13 cellular contexts compared by ENCODE assay signal in the genomic region with DNA sequence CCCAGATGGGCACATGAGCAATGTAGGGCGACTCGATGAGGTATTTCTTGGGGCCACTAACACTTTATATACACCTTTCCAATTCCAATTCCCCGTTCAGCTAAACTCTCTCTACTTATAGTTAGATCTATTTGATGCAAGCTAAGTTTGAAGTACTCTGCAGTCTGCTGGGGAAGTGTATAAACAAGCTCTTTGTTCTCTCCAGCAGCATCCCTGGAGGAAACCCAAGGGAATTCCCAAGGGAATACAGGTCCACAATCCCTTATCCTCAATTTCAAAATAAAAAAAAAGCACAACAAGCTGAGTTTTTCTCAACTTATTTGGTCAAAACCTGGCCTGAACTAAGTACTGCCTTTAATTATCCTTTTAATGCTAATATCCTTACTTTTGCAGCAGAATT.
"Had no signal": no experiment of that assay in that cellular context is flagged by ENCODE, and none has a peak within 500 bp of the region (broad histone marks: within the 10 kb centered on the region; RNA-seq: fewer than 3 reads in every experiment).

No MANE protein-coding gene starts in this region.

- ATAC-seq: activated CD8-positive, alpha-beta T cell treated with anti-CD3 and anti-CD28 coated beads, Interleukin-2, amount 10 ng/mL, durations not matched to agents 7 days and 5 days; gastrocnemius medialis; right lobe of liver; stimulated activated effector memory CD8-positive, alpha-beta T cell treated with anti-CD3 and anti-CD28 coated beads, Interleukin-12 subunit alpha, Interleukin-12 subunit beta, amount 100 ng/mL, for 72 hours had no signal

- H3K4me3 ChIP-seq: gastrocnemius medialis, prostate gland, right lobe of liver, thyroid gland, uterus had no signal

- H3K27ac ChIP-seq: gastrocnemius medialis, prostate gland, right lobe of liver, thyroid gland, uterus had no signal

- H3K27me3 ChIP-seq: gastrocnemius medialis, right lobe of liver, thyroid gland, uterus had no signal

- DNase-seq: activated CD4-positive, alpha-beta T cell treated with anti-CD3 and anti-CD28 coated beads for 4 hours; activated CD8-positive, alpha-beta T cell treated with anti-CD3 and anti-CD28 coated beads, Interleukin-2, amount 10 ng/mL, durations not matched to agents 7 days and 5 days; activated naive CD4-positive, alpha-beta T cell treated with anti-CD3 and anti-CD28 coated beads for 36 hours; caudate nucleus; cortex of kidney; effector CD8-positive, alpha-beta T cell; gastrocnemius medialis; right lobe of liver; thyroid gland; uterus had no signal

- H3K9me3 Mint-ChIP-seq: stimulated activated effector memory CD8-positive, alpha-beta T cell treated with anti-CD3 and anti-CD28 coated beads, Interleukin-12 subunit alpha, Interleukin-12 subunit beta, amount 100 ng/mL, for 72 hours had no signal

- H3K9me3 ChIP-seq: gastrocnemius medialis, prostate gland, right lobe of liver, thyroid gland, uterus had no signal

- H3K4me3 Mint-ChIP-seq: activated CD8-positive, alpha-beta T cell treated with anti-CD3 and anti-CD28 coated beads, Interleukin-2, amount 10 ng/mL, durations not matched to agents 7 days and 5 days; activated naive CD4-positive, alpha-beta T cell treated with anti-CD3 and anti-CD28 coated beads for 36 hours; activated T-helper 1 cell treated with anti-CD3 and anti-CD28 coated beads, Interleukin-12 subunit alpha, Interleukin-12 subunit beta, Interleukin-2, Interleukin-4 antibody, amounts not matched to agents 30 ng/mL and 10 ng/mL and 1 ng/mL, durations not matched to agents 14 hours and 24 hours and 36 hours; stimulated activated effector memory CD8-positive, alpha-beta T cell treated with anti-CD3 and anti-CD28 coated beads, Interleukin-12 subunit alpha, Interleukin-12 subunit beta, amount 100 ng/mL, for 72 hours had no signal

- H3K36me3 Mint-ChIP-seq: stimulated activated effector memory CD8-positive, alpha-beta T cell treated with anti-CD3 and anti-CD28 coated beads, Interleukin-12 subunit alpha, Interleukin-12 subunit beta, amount 100 ng/mL, for 72 hours had no signal

- H3K36me3 ChIP-seq: gastrocnemius medialis, prostate gland, right lobe of liver, thyroid gland, uterus had no signal

- H3K27ac Mint-ChIP-seq: activated CD8-positive, alpha-beta T cell treated with anti-CD3 and anti-CD28 coated beads, Interleukin-2, amount 10 ng/mL, durations not matched to agents 7 days and 5 days; activated naive CD4-positive, alpha-beta T cell treated with anti-CD3 and anti-CD28 coated beads for 36 hours; activated T-helper 1 cell treated with anti-CD3 and anti-CD28 coated beads, Interleukin-12 subunit alpha, Interleukin-12 subunit beta, Interleukin-2, Interleukin-4 antibody, amounts not matched to agents 30 ng/mL and 10 ng/mL and 1 ng/mL, durations not matched to agents 14 hours and 24 hours and 36 hours; stimulated activated effector memory CD8-positive, alpha-beta T cell treated with anti-CD3 and anti-CD28 coated beads, Interleukin-12 subunit alpha, Interleukin-12 subunit beta, amount 100 ng/mL, for 72 hours had no signal

- H3K4me1 ChIP-seq: gastrocnemius medialis, prostate gland, right lobe of liver, thyroid gland, uterus had no signal

- H3K4me1 Mint-ChIP-seq: stimulated activated effector memory CD8-positive, alpha-beta T cell treated with anti-CD3 and anti-CD28 coated beads, Interleukin-12 subunit alpha, Interleukin-12 subunit beta, amount 100 ng/mL, for 72 hours had no signal
